ENCODE assay signal across 23 cellular contexts in genomic region chr18:24840640-24841039, GRCh38.
"Had no signal": no experiment of that assay in that cellular context is flagged by ENCODE, and none has a peak within 500 bp of the region (broad histone marks: within the 10 kb centered on the region; RNA-seq: fewer than 3 reads in every experiment).

No MANE protein-coding gene starts in this region.

- H3K36me3 Mint-ChIP-seq: natural killer cell had no signal

- H3K4me1 Mint-ChIP-seq: natural killer cell had no signal

- H3K4me1 ChIP-seq: esophagus muscularis mucosa, gastrocnemius medialis, heart right ventricle, parathyroid adenoma, psoas muscle, stomach, transverse colon had no signal

- H3K27me3 ChIP-seq: esophagus muscularis mucosa, gastrocnemius medialis, stomach, transverse colon had no signal

- H3K4me3 ChIP-seq: esophagus muscularis mucosa, gastrocnemius medialis, heart right ventricle, psoas muscle, stomach, thoracic aorta, transverse colon had no signal

- H3K9ac ChIP-seq: parathyroid adenoma had no signal

- DNase-seq: effector memory CD4-positive, alpha-beta T cell; gastrocnemius medialis; heart right ventricle; hypothalamus; kidney glomerular epithelial cell; mammary epithelial cell; natural killer cell; psoas muscle; retina; stimulated activated CD4-positive, alpha-beta T cell treated with anti-CD3 and anti-CD28 coated beads, Interleukin-2, amount 100 ng/mL, for 24 hours; stimulated activated CD4-positive, alpha-beta T cell treated with anti-CD3 and anti-CD28 coated beads, Interleukin-4, amount 100 ng/mL, for 4 hours; stimulated activated naive CD4-positive, alpha-beta T cell; stomach; substantia nigra; transverse colon had no signal

- ATAC-seq: gastrocnemius medialis, heart right ventricle, psoas muscle, sciatic nerve had no signal

- H3K9me3 Mint-ChIP-seq: natural killer cell had no signal

- H3K27ac ChIP-seq: epithelial cell of prostate, esophagus muscularis mucosa, gastrocnemius medialis, heart right ventricle, parathyroid adenoma, psoas muscle, stomach, thoracic aorta, transverse colon had no signal

- FAIRE-seq: endometrium, islet of Langerhans, urothelium cell line had no signal

- H3K79me2 ChIP-seq: parathyroid adenoma had no signal

- H2AFZ ChIP-seq: parathyroid adenoma had no signal

- H3K27ac Mint-ChIP-seq: natural killer cell had no signal

- H3K9me3 ChIP-seq: esophagus muscularis mucosa, gastrocnemius medialis, heart right ventricle, psoas muscle, stomach, thoracic aorta, transverse colon had no signal

- H3K4me3 Mint-ChIP-seq: natural killer cell had no signal

- H3K36me3 ChIP-seq: esophagus muscularis mucosa, gastrocnemius medialis, heart right ventricle, stomach, thoracic aorta, transverse colon had no signal
